Comparison of ENCODE assay signal across 2 cellular contexts in the genomic region with DNA sequence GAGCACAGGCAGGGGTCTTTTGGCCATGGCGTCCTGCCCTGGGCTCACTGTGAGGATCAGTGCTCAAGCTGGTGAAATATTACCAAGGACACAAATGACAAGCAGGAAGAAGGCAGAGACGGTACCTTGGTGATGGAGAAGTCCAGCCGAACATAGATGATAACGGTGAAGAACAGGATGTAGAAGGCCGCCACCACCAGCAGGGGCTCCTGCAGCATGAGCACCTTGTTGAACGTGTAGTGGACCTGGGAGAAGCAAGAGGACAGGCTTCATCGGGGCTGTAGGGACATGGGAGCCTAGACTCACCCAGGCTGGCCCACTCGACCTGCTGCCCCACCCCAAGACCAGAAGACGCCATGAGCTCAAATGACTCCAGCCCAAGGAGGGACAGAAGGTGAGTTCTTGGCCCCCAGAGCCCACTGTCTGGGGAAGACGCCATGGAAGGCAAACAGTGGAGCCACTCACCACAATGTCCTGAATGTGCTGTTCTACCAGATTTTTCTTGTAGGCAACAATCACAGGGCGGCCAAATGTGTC.
TF ChIP-seq lines count a peak whose summit lies in the region.

No MANE protein-coding gene starts in this region.

TF ChIP-seq in IMR-90, 13 proteins besides CTCF, POLR2A, EP300 and RAD21:
- TF ChIP-seq NFE2L2 (IDR thresholded peaks at IDR 0.05; ENCODE audit: low read depth, low read length) = no peak
- TF ChIP-seq BHLHE40 (IDR thresholded peaks at IDR 0.05; ENCODE audit: low read depth, low read length) = no peak
- no peak for TF ChIP-seq CEBPB (IDR thresholded peaks at IDR 0.05; ENCODE audit: low read depth, low read length)
- no peak for TF ChIP-seq MXI1 (IDR thresholded peaks at IDR 0.05; ENCODE audit: borderline replicate concordance, low read depth, low read length)
- TF ChIP-seq, protein P1, sequence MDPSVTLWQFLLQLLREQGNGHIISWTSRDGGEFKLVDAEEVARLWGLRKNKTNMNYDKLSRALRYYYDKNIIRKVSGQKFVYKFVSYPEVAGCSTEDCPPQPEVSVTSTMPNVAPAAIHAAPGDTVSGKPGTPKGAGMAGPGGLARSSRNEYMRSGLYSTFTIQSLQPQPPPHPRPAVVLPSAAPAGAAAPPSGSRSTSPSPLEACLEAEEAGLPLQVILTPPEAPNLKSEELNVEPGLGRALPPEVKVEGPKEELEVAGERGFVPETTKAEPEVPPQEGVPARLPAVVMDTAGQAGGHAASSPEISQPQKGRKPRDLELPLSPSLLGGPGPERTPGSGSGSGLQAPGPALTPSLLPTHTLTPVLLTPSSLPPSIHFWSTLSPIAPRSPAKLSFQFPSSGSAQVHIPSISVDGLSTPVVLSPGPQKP (IDR thresholded peaks at IDR 0.05; ENCODE audit: borderline replicate concordance, low read depth, low read length) = no peak
- TF ChIP-seq SMC3 (IDR thresholded peaks at IDR 0.05; ENCODE audit: low read depth, low read length) = no peak
- TF ChIP-seq, protein P2, sequence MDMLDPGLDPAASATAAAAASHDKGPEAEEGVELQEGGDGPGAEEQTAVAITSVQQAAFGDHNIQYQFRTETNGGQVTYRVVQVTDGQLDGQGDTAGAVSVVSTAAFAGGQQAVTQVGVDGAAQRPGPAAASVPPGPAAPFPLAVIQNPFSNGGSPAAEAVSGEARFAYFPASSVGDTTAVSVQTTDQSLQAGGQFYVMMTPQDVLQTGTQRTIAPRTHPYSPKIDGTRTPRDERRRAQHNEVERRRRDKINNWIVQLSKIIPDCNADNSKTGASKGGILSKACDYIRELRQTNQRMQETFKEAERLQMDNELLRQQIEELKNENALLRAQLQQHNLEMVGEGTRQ (IDR thresholded peaks at IDR 0.05; ENCODE audit: low read depth, low read length) = no peak
- TF ChIP-seq FOS (IDR thresholded peaks at IDR 0.05; ENCODE audit: low read depth, low read length) = no peak
- no peak for TF ChIP-seq MAZ (IDR thresholded peaks at IDR 0.05; ENCODE audit: borderline replicate concordance, low read depth, low read length)
- TF ChIP-seq CHD1 (IDR thresholded peaks at IDR 0.05; ENCODE audit: low read depth, low read length) = no peak
- no peak for TF ChIP-seq MAFK (IDR thresholded peaks at IDR 0.05; ENCODE audit: low read depth, low read length)
- TF ChIP-seq RFX5 (IDR thresholded peaks at IDR 0.05; ENCODE audit: low read depth, low read length) = no peak
- no peak for TF ChIP-seq RCOR1 (IDR thresholded peaks at IDR 0.05; ENCODE audit: insufficient replicate concordance, low read length)

TF ChIP-seq in H1, 55 proteins besides CTCF, POLR2A, EP300 and RAD21:
- TF ChIP-seq, protein P3, sequence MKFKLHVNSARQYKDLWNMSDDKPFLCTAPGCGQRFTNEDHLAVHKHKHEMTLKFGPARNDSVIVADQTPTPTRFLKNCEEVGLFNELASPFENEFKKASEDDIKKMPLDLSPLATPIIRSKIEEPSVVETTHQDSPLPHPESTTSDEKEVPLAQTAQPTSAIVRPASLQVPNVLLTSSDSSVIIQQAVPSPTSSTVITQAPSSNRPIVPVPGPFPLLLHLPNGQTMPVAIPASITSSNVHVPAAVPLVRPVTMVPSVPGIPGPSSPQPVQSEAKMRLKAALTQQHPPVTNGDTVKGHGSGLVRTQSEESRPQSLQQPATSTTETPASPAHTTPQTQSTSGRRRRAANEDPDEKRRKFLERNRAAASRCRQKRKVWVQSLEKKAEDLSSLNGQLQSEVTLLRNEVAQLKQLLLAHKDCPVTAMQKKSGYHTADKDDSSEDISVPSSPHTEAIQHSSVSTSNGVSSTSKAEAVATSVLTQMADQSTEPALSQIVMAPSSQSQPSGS (IDR thresholded peaks at IDR 0.05; ENCODE audit: low read length) = no peak
- no peak for TF ChIP-seq RNF2 (IDR thresholded peaks at IDR 0.05; ENCODE audit: borderline replicate concordance, low read depth, low read length, missing control alignments, poor library complexity, severe bottlenecking)
- no peak for TF ChIP-seq TEAD4 (IDR thresholded peaks at IDR 0.05; ENCODE audit: low read depth, low read length)
- TF ChIP-seq CBX8 (IDR thresholded peaks at IDR 0.05; ENCODE audit: borderline replicate concordance, low read depth, low read length) = no peak
- TF ChIP-seq BACH1 (IDR thresholded peaks at IDR 0.05; ENCODE audit: low read length) = no peak
- TF ChIP-seq, protein P2 (IDR thresholded peaks at IDR 0.05; ENCODE audit: low read length) = no peak
